33 cellular contexts compared by ENCODE assay signal in the genomic region with DNA sequence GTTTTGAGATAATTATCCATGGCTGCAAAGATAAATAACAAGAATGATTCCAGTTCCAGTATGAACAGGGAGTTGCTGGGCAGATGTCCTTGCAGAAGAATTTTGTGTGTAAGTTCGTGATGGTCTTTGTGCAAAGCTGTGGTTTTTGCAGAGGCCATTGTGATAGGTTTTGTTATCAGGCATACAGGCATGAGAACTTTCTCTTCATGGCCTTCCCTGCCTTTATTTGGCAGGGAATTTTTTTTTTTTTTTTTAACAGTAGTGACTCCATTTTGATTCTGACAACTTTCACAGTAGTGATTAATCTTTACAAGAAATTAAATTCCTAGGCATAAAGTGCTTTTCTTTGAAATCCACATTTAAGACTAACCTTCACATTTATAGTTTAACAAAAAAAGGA.
"Had no signal": no experiment of that assay in that cellular context is flagged by ENCODE, and none has a peak within 500 bp of the region (broad histone marks: within the 10 kb centered on the region; RNA-seq: fewer than 3 reads in every experiment).

No MANE protein-coding gene starts in this region.

- H3K4me1 ChIP-seq: adrenal gland, Peyer's patch had no signal

- H3K27ac ChIP-seq: adrenal gland, brain microvascular endothelial cell, KMS-11, Peyer's patch, VCaP had no signal

- H3K4me2 ChIP-seq: KMS-11 had no signal

- DNase-seq: activated B cell treated with CpG ODN at 0.5 μM for 24 hours; activated CD4-positive, alpha-beta memory T cell treated with anti-CD3 and anti-CD28 coated beads for 36 hours; activated CD4-positive, alpha-beta T cell treated with anti-CD3 and anti-CD28 coated beads for 4 hours; activated CD4-positive, alpha-beta T cell treated with anti-CD3 and anti-CD28 coated beads, Interleukin-2, amount 50 U/mL, for 1 hour; activated CD4-positive, CD25-positive, alpha-beta regulatory T cell treated with anti-CD3 and anti-CD28 coated beads, Interleukin-2, amount 50 U/mL, for 72 hours; activated CD8-positive, alpha-beta memory T cell treated with anti-CD3 and anti-CD28 coated beads, Interleukin-2, amount 50 U/mL, for 4 hours; activated gamma-delta T cell treated with Interleukin-2 at 50 U/mL for 16 hours; activated naive CD4-positive, alpha-beta T cell treated with anti-CD3 and anti-CD28 coated beads for 36 hours; activated T-cell treated with anti-CD3 and anti-CD28 coated beads for 4 hours; activated T-cell treated with anti-CD3 and anti-CD28 coated beads, Interleukin-2, amount 50 U/mL, for 4 hours; adrenal gland; aorta; brain microvascular endothelial cell; central memory CD4-positive, alpha-beta T cell; NCI-H1092 treated with DMSO at 0.1 percent for 48 hours; NCI-H1436; NCI-H187; NCI-H2029 treated with DMSO at 0.1 percent for 48 hours; NCI-H2107; NCI-H2171; NCI-H510A; NCI-H526; PC-3; Peyer's patch; RPMI8226; SHP77 treated with DMSO at 0.1 percent for 48 hours; SW 1271; T-helper 1 cell; T-helper 2 cell; T-helper 9 cell had no signal

- ATAC-seq: activated naive CD4-positive, alpha-beta T cell treated with anti-CD3 and anti-CD28 coated beads, Interleukin-2, amount 50 U/mL, for 72 hours; activated T-cell treated with anti-CD3 and anti-CD28 coated beads, Interleukin-2, amount 50 U/mL, for 4 hours; PC-3 had no signal

- H3K36me3 ChIP-seq: adrenal gland, brain microvascular endothelial cell, Peyer's patch had no signal

- H3K9ac ChIP-seq: KMS-11 had no signal

- H3K27me3 ChIP-seq: adrenal gland, brain microvascular endothelial cell, Peyer's patch had no signal

- H3K4me3 ChIP-seq: adrenal gland, Peyer's patch had no signal

- H3K9me3 ChIP-seq: adrenal gland, Peyer's patch had no signal
